1 cellular context compared by ENCODE assay signal in genomic region chr1:53160924-53161378, GRCh38.
TF ChIP-seq lines count a peak whose summit lies in the region.

No MANE protein-coding gene starts in this region.

TF ChIP-seq in HepG2, 621 proteins besides CTCF, POLR2A, EP300 and RAD21 (continued from another document and continues in another):
- TF ChIP-seq GMEB2 (CRISPR knock-in tag; IDR thresholded peaks at IDR 0.05; ENCODE audit: low read depth), result no peak
- no peak for TF ChIP-seq ZNF333 (CRISPR knock-in tag; IDR thresholded peaks at IDR 0.05; ENCODE audit: borderline replicate concordance)
- TF ChIP-seq ZNF335 (CRISPR knock-in tag; IDR thresholded peaks at IDR 0.05), result peak; percentile 61; the same call in 1 of the 2 replicates
- no peak for TF ChIP-seq ZNF850 (CRISPR knock-in tag; conservative IDR thresholded peaks at IDR 0.05)
- TF ChIP-seq ZXDC (CRISPR knock-in tag; IDR thresholded peaks at IDR 0.05), result no peak
- TF ChIP-seq TOPORS (CRISPR knock-in tag; IDR thresholded peaks at IDR 0.05), result peak; percentile 50; the same call in 1 of the 2 replicates
- no peak for TF ChIP-seq SUZ12 (IDR thresholded peaks at IDR 0.05; ENCODE audit: low read depth, low read length)
- TF ChIP-seq ZNF280B (CRISPR knock-in tag; IDR thresholded peaks at IDR 0.05; ENCODE audit: borderline replicate concordance), result peak; percentile 71; the same call in 1 of the 2 replicates
- peak; percentile 86 for TF ChIP-seq ZBTB43 (CRISPR knock-in tag; conservative IDR thresholded peaks at IDR 0.05)
- TF ChIP-seq ZNF18 (CRISPR knock-in tag; IDR thresholded peaks at IDR 0.05; ENCODE audit: insufficient replicate concordance), result peak; percentile 53
- no peak for TF ChIP-seq ZNF567 (CRISPR knock-in tag; IDR thresholded peaks at IDR 0.05; ENCODE audit: borderline replicate concordance)
- TF ChIP-seq ZNF225 (CRISPR knock-in tag; IDR thresholded peaks at IDR 0.05), result no peak
- TF ChIP-seq ZNF747 (CRISPR knock-in tag; IDR thresholded peaks at IDR 0.05; ENCODE audit: borderline replicate concordance), result peak; percentile 94
- no peak for TF ChIP-seq THAP7 (CRISPR knock-in tag; IDR thresholded peaks at IDR 0.05)
- TF ChIP-seq ZNF674 (CRISPR knock-in tag; IDR thresholded peaks at IDR 0.05; ENCODE audit: low read depth), result no peak
- no peak for TF ChIP-seq GLMP (CRISPR knock-in tag; IDR thresholded peaks at IDR 0.05; ENCODE audit: borderline replicate concordance)
- no peak for TF ChIP-seq ZNF879 (CRISPR knock-in tag; IDR thresholded peaks at IDR 0.05)
- no peak for TF ChIP-seq ZNF30 (CRISPR knock-in tag; IDR thresholded peaks at IDR 0.05)
- no peak for TF ChIP-seq LRRFIP1 (CRISPR knock-in tag; conservative IDR thresholded peaks at IDR 0.05)
- TF ChIP-seq ZSCAN20 (CRISPR knock-in tag; IDR thresholded peaks at IDR 0.05; ENCODE audit: borderline replicate concordance), result 0 out of 2 replicates have a peak, but pooled peaks have one; percentile 38
- TF ChIP-seq SAP130 (CRISPR knock-in tag; IDR thresholded peaks at IDR 0.05; ENCODE audit: low read depth), result peak; percentile 87
- no peak for TF ChIP-seq ZBTB25 (CRISPR knock-in tag; IDR thresholded peaks at IDR 0.05)
- no peak for TF ChIP-seq ZNF17 (CRISPR knock-in tag; IDR thresholded peaks at IDR 0.05)
- TF ChIP-seq ZNF362 (CRISPR knock-in tag; IDR thresholded peaks at IDR 0.05; ENCODE audit: borderline replicate concordance), result peak; percentile 58; the same call in 1 of the 2 replicates
- no peak for TF ChIP-seq KLF13 (CRISPR knock-in tag; IDR thresholded peaks at IDR 0.05)
- peak; percentile 59 for TF ChIP-seq XRCC5 (optimal IDR thresholded peaks at IDR 0.05; ENCODE audit: low read length)
- TF ChIP-seq ZNF235 (CRISPR knock-in tag; IDR thresholded peaks at IDR 0.05; ENCODE audit: borderline replicate concordance), result no peak
- TF ChIP-seq RXRB (CRISPR knock-in tag; IDR thresholded peaks at IDR 0.05; ENCODE audit: borderline replicate concordance), result peak; percentile 97
- TF ChIP-seq JUNB (CRISPR knock-in tag; IDR thresholded peaks at IDR 0.05; ENCODE audit: borderline replicate concordance), result no peak
- peak; percentile 84 for TF ChIP-seq ZKSCAN5 (CRISPR knock-in tag; IDR thresholded peaks at IDR 0.05)
- peak; percentile 93 for TF ChIP-seq HMG20A (CRISPR knock-in tag; IDR thresholded peaks at IDR 0.05; ENCODE audit: borderline replicate concordance)
- TF ChIP-seq MED13 (CRISPR knock-in tag; IDR thresholded peaks at IDR 0.05), result peak; percentile 81; the same call in 1 of the 2 replicates
- peak; percentile 97 for TF ChIP-seq RXRA (CRISPR knock-in tag; IDR thresholded peaks at IDR 0.05)
- peak; percentile 91; the same call in 1 of the 2 replicates for TF ChIP-seq TFAP4 (IDR thresholded peaks at IDR 0.05; ENCODE audit: borderline replicate concordance, low read depth)
- TF ChIP-seq KLF9 (CRISPR knock-in tag; IDR thresholded peaks at IDR 0.05; ENCODE audit: low read depth), result peak; percentile 61; the same call in 1 of the 2 replicates
- TF ChIP-seq NPAS2 (CRISPR knock-in tag; IDR thresholded peaks at IDR 0.05; ENCODE audit: borderline replicate concordance), result no peak
- no peak for TF ChIP-seq GRHL1 (CRISPR knock-in tag; conservative IDR thresholded peaks at IDR 0.05)
- TF ChIP-seq MEIS1 (CRISPR knock-in tag; IDR thresholded peaks at IDR 0.05; ENCODE audit: borderline replicate concordance), result peak; percentile 90
- no peak for TF ChIP-seq NR3C1 (CRISPR knock-in tag; IDR thresholded peaks at IDR 0.05)
- no peak for TF ChIP-seq HDAC6 (IDR thresholded peaks at IDR 0.05; ENCODE audit: low read depth, low read length)
- no peak for TF ChIP-seq ZNF446 (CRISPR knock-in tag; IDR thresholded peaks at IDR 0.05)
- TF ChIP-seq CEBPB (IDR thresholded peaks at IDR 0.05; ENCODE audit: borderline replicate concordance, low read depth, low read length), result no peak
- peak; percentile 61 for TF ChIP-seq CEBPG (CRISPR knock-in tag; IDR thresholded peaks at IDR 0.05)
- peak; percentile 89; the same call in 1 of the 2 replicates for TF ChIP-seq KDM5B (CRISPR knock-in tag; IDR thresholded peaks at IDR 0.05; ENCODE audit: borderline replicate concordance)
- TF ChIP-seq KAT8 (CRISPR knock-in tag; IDR thresholded peaks at IDR 0.05), result peak; percentile 85
